ENCODE assay signal across 17 cellular contexts in genomic region chr6:12343440-12344162, GRCh38. TPM values are rescaled to one million over a fixed set of nuclear protein-coding genes. Genes with fewer than 3 reads are reported as not detected.
DNase-seq lines count a peak whose midpoint lies in the region; ATAC-seq and TF ChIP-seq lines count a peak whose summit lies in the region.
"Had no signal": no experiment of that assay in that cellular context is flagged by ENCODE, and none has a peak within 500 bp of the region (broad histone marks: within the 10 kb centered on the region; RNA-seq: fewer than 3 reads in every experiment).

No MANE protein-coding gene starts in this region.

- BruUV-seq in Panc1 (replicated peaks; lab: Mats Ljungman, UMichigan): no TSS peak

- TF ChIP-seq EP300 in tibial nerve (IDR thresholded peaks at IDR 0.05): no peak

- 38% methylated on average over 8 of the region's 8 CpGs for WGBS in prostate gland
- WGBS in tibial nerve, 2 donors: 74 to 76% methylated on average over 8 of the region's 8 CpGs

- in situ Hi-C loops in Panc1 (cut with HindIII; ENCODE audit: low pct_unique_long_range_greater_than_20kb, low sequenced_read_pairs): no loop called here

- peaks cover 43% of the 10 kb centered on the region for H3K4me1 ChIP-seq in Panc1 (ENCODE audit: control insufficient read depth, insufficient read depth, low read length)
- H3K4me1 ChIP-seq in prostate gland (replicated peaks): no peaks in the 10 kb centered on the region
- no peaks in the 10 kb centered on the region for H3K4me1 ChIP-seq in tibial nerve
- H3K4me1 ChIP-seq: esophagus muscularis mucosa had no signal

- intact Hi-C loops in Panc1 (cut with micrococcal nuclease; ENCODE audit: unreplicated experiment) (loop anchor here (5.0 kb wide), 1 partner anchor 51 kb away; the partner anchor contains the start of gene EDN1), prostate gland (cut with DNase I) (no loop called here)

- DNase-seq in Daoy (ENCODE audit: low read depth) (peak; percentile 39), Panc1 (ENCODE audit: low read depth, low spot score) (no peak), fibroblast of pulmonary artery (ENCODE audit: low read depth) (peak; percentile 48), prostate gland (ENCODE audit: low spot score) (peak; percentile 24), omental fat pad (ENCODE audit: low spot score) (no peak), tibial nerve (ENCODE audit: low spot score in 2 of 2) (no peak)
- no peak for DNase-seq in stimulated activated naive CD4-positive, alpha-beta T cell treated with Interleukin-2 at 50 U/mL for 16 hours (lab: John Stamatoyannopoulos, UW)
- DNase-seq: activated CD8-positive, alpha-beta T cell treated with anti-CD3 and anti-CD28 coated beads, Interleukin-2, amount 10 ng/mL, durations not matched to agents 7 days and 5 days; activated gamma-delta T cell treated with Interleukin-2 at 50 U/mL for 16 hours; C1 segment of cervical spinal cord; central memory CD4-positive, alpha-beta T cell; NCI-H1092; NCI-H345; occipital lobe; T1000 had no signal

- H3K36me3 ChIP-seq in Panc1 (ENCODE audit: control insufficient read depth, insufficient read depth, low read length) (no peaks in the 10 kb centered on the region), prostate gland (no peaks in the 10 kb centered on the region), tibial nerve (no peaks in the 10 kb centered on the region)
- H3K36me3 ChIP-seq: esophagus muscularis mucosa had no signal

- ATAC-seq in Panc1 (peak; percentile 76), omental fat pad (ENCODE audit: low FRiP score) (no peak), GM18502 (IDR thresholded peaks at IDR 0.05; ENCODE audit: poor library complexity, unreplicated experiment) (no peak)
- ATAC-seq: activated CD8-positive, alpha-beta T cell treated with anti-CD3 and anti-CD28 coated beads, Interleukin-2, amount 10 ng/mL, durations not matched to agents 7 days and 5 days had no signal

- CTCF ChIA-PET in Panc1 (lab: Charles Lee): no interaction called here

- H3K9me3 ChIP-seq in Panc1 (ENCODE audit: control insufficient read depth, insufficient read depth, low read depth, low read length) (no peaks in the 10 kb centered on the region), prostate gland (no peaks in the 10 kb centered on the region), tibial nerve (no peaks in the 10 kb centered on the region)
- H3K9me3 ChIP-seq: esophagus muscularis mucosa had no signal

- POLR2A ChIA-PET in Panc1 (lab: Charles Lee): no interaction called here

- TF ChIP-seq POLR2A in prostate gland (IDR thresholded peaks at IDR 0.05): no peak
- TF ChIP-seq POLR2A in tibial nerve (IDR thresholded peaks at IDR 0.05): no peak

- H3K27ac ChIP-seq in Panc1 (ENCODE audit: low read length) (peak overlapping the region; percentile 98), prostate gland (no peak overlapping the region), tibial nerve (no peak overlapping the region)
- H3K27ac ChIP-seq: esophagus muscularis mucosa had no signal

- H3K4me3 ChIP-seq in Panc1 (ENCODE audit: low read depth in 2 of 2, low read length in 2 of 2) (peak overlapping the region in 1 of 2 experiments; percentile 31; a peak in 2 of 4 replicates), fibroblast of pulmonary artery (replicated peaks; ENCODE audit: low read depth, low read length) (no peak overlapping the region), prostate gland (no peak overlapping the region), tibial nerve (no peak overlapping the region)
- H3K4me3 ChIP-seq: esophagus muscularis mucosa had no signal

- TF ChIP-seq CTCF in Panc1 (IDR thresholded peaks at IDR 0.05) (no peak), fibroblast of pulmonary artery (IDR thresholded peaks at IDR 0.05; ENCODE audit: low read length, missing control alignments) (no peak), prostate gland (IDR thresholded peaks at IDR 0.05) (no peak), omental fat pad (IDR thresholded peaks at IDR 0.05) (no peak), tibial nerve (IDR thresholded peaks at IDR 0.05) (no peak)

- H3K27me3 ChIP-seq in Panc1 (ENCODE audit: control insufficient read depth, insufficient read depth, low read length): no peaks in the 10 kb centered on the region
- H3K27me3 ChIP-seq in prostate gland (replicated peaks; ENCODE audit: insufficient read depth): no peaks in the 10 kb centered on the region
- peaks cover 0 to 4% of the 10 kb centered on the region in 2 donors for H3K27me3 ChIP-seq in tibial nerve

RNA-seq across cellular contexts. Expression of gene EDN1, which starts 53.4 kb away (rescaled TPM):
- 30.2 and 36.6 TPM in 2 replicates for total RNA-seq in Daoy (2014; rRNA removed; shearing (Covaris generic))
- total RNA-seq in Panc1 (2021; ENCODE audit: unreplicated experiment) (15.1 TPM), prostate gland (10 to 100 TPM; 15.6 to 20.4 TPM), omental fat pad (10 to 100 TPM in 2 of 4 donors, 1 to 10 TPM in 2; 3.6 to 38.4 (median 20.1) TPM), tibial nerve (10 to 100 TPM; 18.2 to 48.8 (median 38.3) TPM)
- 18.0 TPM for polyA plus RNA-seq in Panc1 (2012; ENCODE audit: insufficient read length)
- total RNA-seq: activated CD8-positive, alpha-beta T cell treated with anti-CD3 and anti-CD28 coated beads, Interleukin-2, amount 10 ng/mL, durations not matched to agents 7 days and 5 days had no signal

Comparison
In these comparisons a context has a peak if more than half of its experiments do, and no peak if none do; other contexts are left out.
1. DNase-seq: peak in Daoy (single experiment), fibroblast of pulmonary artery (single experiment) and prostate gland (single experiment); none in Panc1 (single experiment), omental fat pad (single experiment), tibial nerve (0 of 2) and stimulated activated naive CD4-positive, alpha-beta T cell treated with Interleukin-2 at 50 U/mL for 16 hours (single experiment).